In the genomic region with DNA sequence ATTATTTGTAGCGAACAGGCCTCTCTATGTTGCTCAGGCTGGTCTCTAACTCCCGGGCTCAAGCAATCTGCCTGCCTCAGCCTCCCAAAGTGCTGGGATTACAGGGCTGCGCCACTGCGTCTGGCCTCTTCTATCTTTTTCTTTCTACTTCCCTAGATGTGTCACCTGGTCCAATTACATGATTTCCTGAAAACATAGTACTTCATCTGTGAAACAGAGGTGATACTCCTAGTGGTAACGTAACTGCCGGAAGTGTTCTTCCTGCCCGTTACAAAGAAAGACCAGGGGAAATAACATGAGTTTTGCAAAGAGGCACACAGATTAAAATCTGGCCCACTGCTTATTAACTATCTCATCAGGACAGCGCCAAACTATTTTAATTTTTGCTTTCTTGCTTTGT, we compare ENCODE assay signal across 31 cellular contexts. TPM values are rescaled to one million over a fixed set of nuclear protein-coding genes. Genes with fewer than 3 reads are reported as not detected.
"Had no signal": no experiment of that assay in that cellular context is flagged by ENCODE, and none has a peak within 500 bp of the region (broad histone marks: within the 10 kb centered on the region; RNA-seq: fewer than 3 reads in every experiment).

No MANE protein-coding gene starts in this region.

- H3K27me3 ChIP-seq: adrenal gland, ascending aorta, breast epithelium, cardiac muscle cell, colonic mucosa, esophagus squamous epithelium, gastroesophageal sphincter, heart right ventricle had no signal

- ATAC-seq: activated CD4-positive, alpha-beta T cell treated with anti-CD3 and anti-CD28 coated beads for 36 hours; activated CD8-positive, alpha-beta memory T cell treated with anti-CD3 and anti-CD28 coated beads, Interleukin-2, amount 10 ng/mL, durations not matched to agents 7 days and 5 days; activated CD8-positive, alpha-beta T cell treated with anti-CD3 and anti-CD28 coated beads, Interleukin-2, amount 10 ng/mL, durations not matched to agents 7 days and 5 days; activated naive CD8-positive, alpha-beta T cell treated with anti-CD3 and anti-CD28 coated beads, Interleukin-2, amount 50 U/mL, for 24 hours; gastroesophageal sphincter; heart right ventricle had no signal

- H3K4me3 ChIP-seq: adrenal gland, ascending aorta, breast epithelium, cardiac muscle cell, colonic mucosa, esophagus squamous epithelium, gastroesophageal sphincter, heart right ventricle had no signal

- DNase-seq: activated CD4-positive, alpha-beta memory T cell treated with anti-CD3 and anti-CD28 coated beads for 36 hours; activated CD4-positive, alpha-beta T cell treated with anti-CD3 and anti-CD28 coated beads for 36 hours; activated CD4-positive, alpha-beta T cell treated with anti-CD3 and anti-CD28 coated beads, Interleukin-2, amount 10 ng/mL, durations not matched to agents 24 days and 14 days; activated CD4-positive, CD25-positive, alpha-beta regulatory T cell; activated CD4-positive, CD25-positive, alpha-beta regulatory T cell treated with anti-CD3 and anti-CD28 coated beads, Interleukin-2, amount 50 U/mL, for 72 hours; activated CD8-positive, alpha-beta memory T cell treated with anti-CD3 and anti-CD28 coated beads, Interleukin-2, amount 10 ng/mL, durations not matched to agents 7 days and 5 days; activated CD8-positive, alpha-beta memory T cell treated with anti-CD3 and anti-CD28 coated beads, Interleukin-2, amount 50 U/mL, for 4 hours; activated CD8-positive, alpha-beta T cell treated with anti-CD3 and anti-CD28 coated beads, Interleukin-2, amount 10 ng/mL, durations not matched to agents 7 days and 5 days; activated effector memory CD4-positive, alpha-beta T cell treated with anti-CD3 and anti-CD28 coated beads, Interleukin-2, amount 50 U/mL, for 16 hours; activated naive CD4-positive, alpha-beta T cell treated with anti-CD3 and anti-CD28 coated beads for 36 hours; activated naive CD8-positive, alpha-beta T cell treated with anti-CD3 and anti-CD28 coated beads for 36 hours; activated naive CD8-positive, alpha-beta T cell treated with anti-CD3 and anti-CD28 coated beads, Interleukin-2, amount 50 U/mL, for 24 hours; activated T-cell treated with anti-CD3 and anti-CD28 coated beads, Interleukin-2, amount 50 U/mL, for 1 hour; activated T-cell treated with anti-CD3 and anti-CD28 coated beads, Interleukin-2, amount 50 U/mL, for 48 hours; adrenal gland; central memory CD4-positive, alpha-beta T cell; cerebellar nuclear complex; colonic mucosa; effector CD8-positive, alpha-beta T cell; esophagus squamous epithelium; foreskin melanocyte; heart right ventricle; T-helper 2 cell had no signal

- H3K4me1 ChIP-seq: breast epithelium, colonic mucosa, esophagus squamous epithelium, gastroesophageal sphincter had no signal

- H3K36me3 ChIP-seq: adrenal gland, ascending aorta, breast epithelium, cardiac muscle cell, colonic mucosa, esophagus squamous epithelium, gastroesophageal sphincter, heart right ventricle had no signal

- H3K27ac ChIP-seq: adrenal gland, ascending aorta, breast epithelium, cardiac muscle cell, colonic mucosa, epithelial cell of prostate, esophagus squamous epithelium, gastroesophageal sphincter, heart right ventricle had no signal

- H3K9me3 ChIP-seq: adrenal gland, ascending aorta, breast epithelium, colonic mucosa, esophagus squamous epithelium, gastroesophageal sphincter had no signal

RNA-seq across cellular contexts. Expression of a gene that starts 18.4 kb away (rescaled TPM):
- total RNA-seq: activated CD4-positive, alpha-beta memory T cell treated with anti-CD3 and anti-CD28 coated beads for 36 hours; activated CD4-positive, alpha-beta T cell treated with anti-CD3 and anti-CD28 coated beads for 36 hours; activated CD4-positive, alpha-beta T cell treated with anti-CD3 and anti-CD28 coated beads, Interleukin-2, amount 10 ng/mL, durations not matched to agents 24 days and 14 days; activated CD8-positive, alpha-beta memory T cell treated with anti-CD3 and anti-CD28 coated beads for 36 hours; activated CD8-positive, alpha-beta memory T cell treated with anti-CD3 and anti-CD28 coated beads, Interleukin-2, amount 10 ng/mL, durations not matched to agents 7 days and 5 days; activated CD8-positive, alpha-beta T cell treated with anti-CD3 and anti-CD28 coated beads, Interleukin-2, amount 10 ng/mL, durations not matched to agents 7 days and 5 days; activated naive CD4-positive, alpha-beta T cell treated with anti-CD3 and anti-CD28 coated beads for 36 hours; activated naive CD8-positive, alpha-beta T cell treated with anti-CD3 and anti-CD28 coated beads for 36 hours; activated T-helper 1 cell treated with anti-CD3 and anti-CD28 coated beads, Interleukin-12 subunit alpha, Interleukin-12 subunit beta, Interleukin-2, Interleukin-4 antibody, amounts not matched to agents 30 ng/mL and 10 ng/mL and 1 ng/mL, durations not matched to agents 14 hours and 24 hours and 36 hours; activated T-helper 2 cell treated with anti-CD3 and anti-CD28 coated beads, Interferon-gamma antibody, Interleukin-2, Interleukin-4, amounts not matched to agents 10 μg/mL and 5 μg/mL and 100 μg/mL, durations not matched to agents 14 hours and 24 hours and 36 hours had no signal
